In genomic region chr11:70481625-70482528, GRCh38 we compare ENCODE assay signal across 8 cellular contexts.
A peak's percentile ranks its signal among the peaks of the same experiment; 100 is the strongest.
DNase-seq lines count a peak whose midpoint lies in the region; ATAC-seq and TF ChIP-seq lines count a peak whose summit lies in the region.

No MANE protein-coding gene starts in this region.

- ATAC-seq in HG03135 (IDR thresholded peaks at IDR 0.05; ENCODE audit: unreplicated experiment): no peak

- TF ChIP-seq CTCF in AG09319 (IDR thresholded peaks at IDR 0.05; ENCODE audit: low read depth, low read length): no peak

- POLR2A ChIA-PET in HEK293T (lab: Yijun Ruan, JAX): interaction anchor here (0.7 kb wide), 1 partner anchor 159 kb away, joined by 3 read pairs; no protein-coding TSS in a partner anchor

- DNase-seq in AG09319 (ENCODE audit: extremely low read depth, low read depth) (peak; percentile 14), M059J (ENCODE audit: low read depth) (peak; percentile 96), fibroblast of gingiva (ENCODE audit: low read depth) (peak; percentile 70), mucosa of gallbladder (ENCODE audit: low spot score) (peak; percentile 25), COLO668 (lab: John Stamatoyannopoulos, UW; ENCODE audit: unreplicated experiment) (no peak), HEK293T (ENCODE audit: extremely low spot score) (no peak), DMS114 treated with DMSO at 0.1 percent for 48 hours (lab: John Stamatoyannopoulos, UW; ENCODE audit: unreplicated experiment) (no peak)

- CTCF ChIA-PET in HEK293T (lab: Yijun Ruan, JAX): no interaction called here

TF ChIP-seq in HEK293T, 16 proteins besides CTCF, POLR2A, EP300 and RAD21:
- no peak for TF ChIP-seq HDGF (IDR thresholded peaks at IDR 0.05; ENCODE audit: borderline replicate concordance)
- no peak for TF ChIP-seq LEF1 (IDR thresholded peaks at IDR 0.05; ENCODE audit: borderline replicate concordance)
- no peak for TF ChIP-seq NFRKB (IDR thresholded peaks at IDR 0.05)
TF ChIP-seq in HEK293T: peak in this region for 0.

Comparison
In these comparisons a context has a peak if more than half of its experiments do, and no peak if none do; other contexts are left out.
1. DNase-seq: peak in AG09319 (single experiment), M059J (single experiment), fibroblast of gingiva (single experiment) and mucosa of gallbladder (single experiment); none in COLO668 (single experiment), HEK293T (single experiment) and DMS114 treated with DMSO at 0.1 percent for 48 hours (single experiment).